Comparison of ENCODE assay signal across 1 cellular context in genomic region chr5:144304683-144305082, GRCh38.
TF ChIP-seq lines count a peak whose summit lies in the region.

No MANE protein-coding gene starts in this region.

TF ChIP-seq in GM12878, 131 proteins besides CTCF, POLR2A, EP300 and RAD21 (continued from another document):
- TF ChIP-seq HSF1 (IDR thresholded peaks at IDR 0.05; ENCODE audit: low read depth, low read length) (no peak), GATAD2B (conservative IDR thresholded peaks at IDR 0.05; ENCODE audit: low read depth) (no peak)
- TF ChIP-seq, protein P1, sequence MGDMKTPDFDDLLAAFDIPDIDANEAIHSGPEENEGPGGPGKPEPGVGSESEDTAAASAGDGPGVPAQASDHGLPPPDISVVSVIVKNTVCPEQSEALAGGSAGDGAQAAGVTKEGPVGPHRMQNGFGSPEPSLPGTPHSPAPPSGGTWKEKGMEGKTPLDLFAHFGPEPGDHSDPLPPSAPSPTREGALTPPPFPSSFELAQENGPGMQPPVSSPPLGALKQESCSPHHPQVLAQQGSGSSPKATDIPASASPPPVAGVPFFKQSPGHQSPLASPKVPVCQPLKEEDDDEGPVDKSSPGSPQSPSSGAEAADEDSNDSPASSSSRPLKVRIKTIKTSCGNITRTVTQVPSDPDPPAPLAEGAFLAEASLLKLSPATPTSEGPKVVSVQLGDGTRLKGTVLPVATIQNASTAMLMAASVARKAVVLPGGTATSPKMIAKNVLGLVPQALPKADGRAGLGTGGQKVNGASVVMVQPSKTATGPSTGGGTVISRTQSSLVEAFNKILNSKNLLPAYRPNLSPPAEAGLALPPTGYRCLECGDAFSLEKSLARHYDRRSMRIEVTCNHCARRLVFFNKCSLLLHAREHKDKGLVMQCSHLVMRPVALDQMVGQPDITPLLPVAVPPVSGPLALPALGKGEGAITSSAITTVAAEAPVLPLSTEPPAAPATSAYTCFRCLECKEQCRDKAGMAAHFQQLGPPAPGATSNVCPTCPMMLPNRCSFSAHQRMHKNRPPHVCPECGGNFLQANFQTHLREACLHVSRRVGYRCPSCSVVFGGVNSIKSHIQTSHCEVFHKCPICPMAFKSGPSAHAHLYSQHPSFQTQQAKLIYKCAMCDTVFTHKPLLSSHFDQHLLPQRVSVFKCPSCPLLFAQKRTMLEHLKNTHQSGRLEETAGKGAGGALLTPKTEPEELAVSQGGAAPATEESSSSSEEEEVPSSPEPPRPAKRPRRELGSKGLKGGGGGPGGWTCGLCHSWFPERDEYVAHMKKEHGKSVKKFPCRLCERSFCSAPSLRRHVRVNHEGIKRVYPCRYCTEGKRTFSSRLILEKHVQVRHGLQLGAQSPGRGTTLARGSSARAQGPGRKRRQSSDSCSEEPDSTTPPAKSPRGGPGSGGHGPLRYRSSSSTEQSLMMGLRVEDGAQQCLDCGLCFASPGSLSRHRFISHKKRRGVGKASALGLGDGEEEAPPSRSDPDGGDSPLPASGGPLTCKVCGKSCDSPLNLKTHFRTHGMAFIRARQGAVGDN (IDR thresholded peaks at IDR 0.05): no peak
